ENCODE assay signal across 30 cellular contexts in genomic region chr4:100605144-100605543, GRCh38.
"Had no signal": no experiment of that assay in that cellular context is flagged by ENCODE, and none has a peak within 500 bp of the region (broad histone marks: within the 10 kb centered on the region; RNA-seq: fewer than 3 reads in every experiment).

No MANE protein-coding gene starts in this region.

- H3K27me3 ChIP-seq: ascending aorta, breast epithelium, cardiac muscle cell, colonic mucosa, esophagus squamous epithelium, gastroesophageal sphincter, heart right ventricle had no signal

- H3K4me3 Mint-ChIP-seq: activated CD4-positive, alpha-beta memory T cell treated with anti-CD3 and anti-CD28 coated beads, Interleukin-2, amount 10 ng/mL, durations not matched to agents 7 days and 5 days; activated CD4-positive, alpha-beta T cell treated with anti-CD3 and anti-CD28 coated beads, Interleukin-2, amount 10 ng/mL, durations not matched to agents 7 days and 5 days; activated naive CD4-positive, alpha-beta T cell treated with anti-CD3 and anti-CD28 coated beads, Interleukin-2, amount 10 ng/mL, durations not matched to agents 7 days and 5 days; activated naive CD8-positive, alpha-beta T cell treated with anti-CD3 and anti-CD28 coated beads, Interleukin-2, amount 10 ng/mL, durations not matched to agents 7 days and 5 days; activated T-cell treated with anti-CD3 and anti-CD28 coated beads, Interleukin-2, amount 50 U/mL, for 24 hours; activated T-cell treated with anti-CD3 and anti-CD28 coated beads, Interleukin-2, amount 50 U/mL, for 72 hours; brain; T-helper 17 cell; T-helper 2 cell treated with Interferon-gamma antibody and Interleukin-4, amounts not matched to agents 5 μg/mL and 100 μg/mL, for 36 hours had no signal

- H3K27me3 Mint-ChIP-seq: activated CD4-positive, alpha-beta memory T cell treated with anti-CD3 and anti-CD28 coated beads, Interleukin-2, amount 10 ng/mL, durations not matched to agents 7 days and 5 days; activated CD4-positive, alpha-beta T cell treated with anti-CD3 and anti-CD28 coated beads, Interleukin-2, amount 10 ng/mL, durations not matched to agents 7 days and 5 days; activated naive CD4-positive, alpha-beta T cell treated with anti-CD3 and anti-CD28 coated beads, Interleukin-2, amount 10 ng/mL, durations not matched to agents 7 days and 5 days; activated naive CD8-positive, alpha-beta T cell treated with anti-CD3 and anti-CD28 coated beads, Interleukin-2, amount 10 ng/mL, durations not matched to agents 7 days and 5 days; activated T-cell treated with anti-CD3 and anti-CD28 coated beads, Interleukin-2, amount 50 U/mL, for 24 hours had no signal

- DNase-seq: activated CD4-positive, alpha-beta memory T cell treated with anti-CD3 and anti-CD28 coated beads, Interleukin-2, amount 10 ng/mL, durations not matched to agents 7 days and 5 days; activated CD4-positive, alpha-beta T cell treated with anti-CD3 and anti-CD28 coated beads for 4 hours; activated CD4-positive, alpha-beta T cell treated with anti-CD3 and anti-CD28 coated beads, Interleukin-2, amount 10 ng/mL, durations not matched to agents 7 days and 5 days; activated CD4-positive, alpha-beta T cell treated with anti-CD3 and anti-CD28 coated beads, Interleukin-2, amount 50 U/mL, for 4 hours; activated CD4-positive, CD25-positive, alpha-beta regulatory T cell; activated CD4-positive, CD25-positive, alpha-beta regulatory T cell treated with anti-CD3 and anti-CD28 coated beads, Interleukin-2, amount 50 U/mL, for 72 hours; activated CD8-positive, alpha-beta memory T cell treated with anti-CD3 and anti-CD28 coated beads, Interleukin-2, amount 50 U/mL, for 48 hours; activated gamma-delta T cell; activated naive CD4-positive, alpha-beta T cell; activated naive CD4-positive, alpha-beta T cell treated with anti-CD3 and anti-CD28 coated beads, Interleukin-2, amount 10 ng/mL, durations not matched to agents 7 days and 5 days; activated naive CD8-positive, alpha-beta T cell treated with anti-CD3 and anti-CD28 coated beads, Interleukin-2, amount 10 ng/mL, durations not matched to agents 7 days and 5 days; activated T-cell treated with anti-CD3 and anti-CD28 coated beads for 4 hours; activated T-cell treated with anti-CD3 and anti-CD28 coated beads, Interleukin-2, amount 50 U/mL, for 24 hours; activated T-cell treated with anti-CD3 and anti-CD28 coated beads, Interleukin-2, amount 50 U/mL, for 72 hours; central memory CD4-positive, alpha-beta T cell; colonic mucosa; effector CD8-positive, alpha-beta T cell; esophagus squamous epithelium; foreskin melanocyte; heart right ventricle; T-helper 1 cell; T-helper 17 cell; T1000 had no signal

- ATAC-seq: activated naive CD4-positive, alpha-beta T cell treated with anti-CD3 and anti-CD28 coated beads, Interleukin-2, amount 50 U/mL, for 72 hours; activated T-cell treated with anti-CD3 and anti-CD28 coated beads, Interleukin-2, amount 50 U/mL, for 72 hours; gastroesophageal sphincter; heart right ventricle; T-helper 17 cell had no signal

- H3K9me3 ChIP-seq: ascending aorta, breast epithelium, colonic mucosa, esophagus squamous epithelium, gastroesophageal sphincter, heart right ventricle had no signal

- H3K36me3 ChIP-seq: ascending aorta, breast epithelium, cardiac muscle cell, colonic mucosa, esophagus squamous epithelium, gastroesophageal sphincter, heart right ventricle had no signal

- H3K27ac ChIP-seq: ascending aorta, breast epithelium, cardiac muscle cell, colonic mucosa, esophagus squamous epithelium, gastroesophageal sphincter, heart right ventricle had no signal

- H3K9me3 Mint-ChIP-seq: activated CD4-positive, alpha-beta memory T cell treated with anti-CD3 and anti-CD28 coated beads, Interleukin-2, amount 10 ng/mL, durations not matched to agents 7 days and 5 days; activated CD4-positive, alpha-beta T cell treated with anti-CD3 and anti-CD28 coated beads, Interleukin-2, amount 10 ng/mL, durations not matched to agents 7 days and 5 days; activated naive CD4-positive, alpha-beta T cell treated with anti-CD3 and anti-CD28 coated beads, Interleukin-2, amount 50 U/mL, for 72 hours; activated naive CD8-positive, alpha-beta T cell treated with anti-CD3 and anti-CD28 coated beads, Interleukin-2, amount 10 ng/mL, durations not matched to agents 7 days and 5 days; activated T-cell treated with anti-CD3 and anti-CD28 coated beads, Interleukin-2, amount 50 U/mL, for 24 hours; activated T-cell treated with anti-CD3 and anti-CD28 coated beads, Interleukin-2, amount 50 U/mL, for 72 hours; brain; T-helper 2 cell treated with Interferon-gamma antibody and Interleukin-4, amounts not matched to agents 5 μg/mL and 100 μg/mL, for 36 hours had no signal

- H3K27ac Mint-ChIP-seq: activated CD4-positive, alpha-beta memory T cell treated with anti-CD3 and anti-CD28 coated beads, Interleukin-2, amount 10 ng/mL, durations not matched to agents 7 days and 5 days; activated CD4-positive, alpha-beta T cell treated with anti-CD3 and anti-CD28 coated beads, Interleukin-2, amount 10 ng/mL, durations not matched to agents 7 days and 5 days; activated naive CD4-positive, alpha-beta T cell treated with anti-CD3 and anti-CD28 coated beads, Interleukin-2, amount 10 ng/mL, durations not matched to agents 7 days and 5 days; activated naive CD4-positive, alpha-beta T cell treated with anti-CD3 and anti-CD28 coated beads, Interleukin-2, amount 50 U/mL, for 72 hours; activated naive CD8-positive, alpha-beta T cell treated with anti-CD3 and anti-CD28 coated beads, Interleukin-2, amount 10 ng/mL, durations not matched to agents 7 days and 5 days; activated T-cell treated with anti-CD3 and anti-CD28 coated beads, Interleukin-2, amount 50 U/mL, for 24 hours; activated T-cell treated with anti-CD3 and anti-CD28 coated beads, Interleukin-2, amount 50 U/mL, for 72 hours; brain; T-helper 17 cell; T-helper 2 cell treated with Interferon-gamma antibody and Interleukin-4, amounts not matched to agents 5 μg/mL and 100 μg/mL, for 36 hours had no signal

- H3K4me1 ChIP-seq: ascending aorta, breast epithelium, colonic mucosa, esophagus squamous epithelium, gastroesophageal sphincter, heart right ventricle had no signal

- H3K36me3 Mint-ChIP-seq: activated naive CD4-positive, alpha-beta T cell treated with anti-CD3 and anti-CD28 coated beads, Interleukin-2, amount 10 ng/mL, durations not matched to agents 7 days and 5 days; activated naive CD4-positive, alpha-beta T cell treated with anti-CD3 and anti-CD28 coated beads, Interleukin-2, amount 50 U/mL, for 72 hours; activated naive CD8-positive, alpha-beta T cell treated with anti-CD3 and anti-CD28 coated beads, Interleukin-2, amount 10 ng/mL, durations not matched to agents 7 days and 5 days; brain had no signal

- H3K4me3 ChIP-seq: ascending aorta, breast epithelium, cardiac muscle cell, colonic mucosa, esophagus squamous epithelium, gastroesophageal sphincter, heart right ventricle had no signal

- H3K4me1 Mint-ChIP-seq: activated CD4-positive, alpha-beta memory T cell treated with anti-CD3 and anti-CD28 coated beads, Interleukin-2, amount 10 ng/mL, durations not matched to agents 7 days and 5 days; activated naive CD4-positive, alpha-beta T cell treated with anti-CD3 and anti-CD28 coated beads, Interleukin-2, amount 10 ng/mL, durations not matched to agents 7 days and 5 days; brain had no signal
